ENCODE assay signal across 12 cellular contexts in genomic region chr12:12182926-12183325, GRCh38.
DNase-seq lines count a peak whose midpoint lies in the region; ATAC-seq and TF ChIP-seq lines count a peak whose summit lies in the region.
"Had no signal": no experiment of that assay in that cellular context is flagged by ENCODE, and none has a peak within 500 bp of the region (broad histone marks: within the 10 kb centered on the region; RNA-seq: fewer than 3 reads in every experiment).

No MANE protein-coding gene starts in this region.

- H2BK120ac ChIP-seq in mesendoderm (ENCODE audit: low read depth, low read length): no peak overlapping the region

- ATAC-seq in GM18511 (IDR thresholded peaks at IDR 0.05; ENCODE audit: unreplicated experiment): no peak

- no peak overlapping the region for H2BK5ac ChIP-seq in mesendoderm (ENCODE audit: low read length)

- H3K23ac ChIP-seq in mesendoderm (ENCODE audit: low read length): no peak overlapping the region

- no TSS peak for BruUV-seq in A673 (replicated peaks; lab: Mats Ljungman, UMichigan)

- peak overlapping the region; percentile 60 for H3K18ac ChIP-seq in mesendoderm (ENCODE audit: low read length)

- intact Hi-C loops in A673 (cut with micrococcal nuclease; ENCODE audit: unreplicated experiment): no loop called here

- H3K79me1 ChIP-seq in mesendoderm (ENCODE audit: low read length): peaks cover 10% of the 10 kb centered on the region

- DNase-seq in A673 (ENCODE audit: low spot score) (no peak), NCI-H1417 (lab: John Stamatoyannopoulos, UW) (peak in 2 of 3 experiments; percentile 17 to 70), cardiac fibroblast (ENCODE audit: low read depth in 2 of 2) (peak; percentile 40 to 65), mesendoderm (no peak), GOT3 (lab: John Stamatoyannopoulos, UW) (no peak), RKO (ENCODE audit: low spot score) (no peak), HK-2 (ENCODE audit: unreplicated experiment) (no peak)
- DNase-seq: cerebellar nuclear complex, NCI-H187, right cardiac atrium had no signal

- H2BK15ac ChIP-seq in mesendoderm (replicated peaks; ENCODE audit: low read depth): no peak overlapping the region

- no peaks in the 10 kb centered on the region for H3K27me3 ChIP-seq in A673 (replicated peaks; ENCODE audit: insufficient read depth, low read depth, low read length, poor library complexity)
- H3K27me3 ChIP-seq in mesendoderm (ENCODE audit: insufficient read depth, low read length, poor library complexity): no peaks in the 10 kb centered on the region

- no peaks in the 10 kb centered on the region for H3K9me3 ChIP-seq in A673 (ENCODE audit: low read depth, low read length, poor library complexity, severe bottlenecking)

- peak overlapping the region; percentile 62 for H3K27ac ChIP-seq in A673 (ENCODE audit: low read depth, low read length, poor library complexity, severe bottlenecking)
- no peak overlapping the region for H3K27ac ChIP-seq in mesendoderm (ENCODE audit: low read depth, low read length)
- H3K27ac ChIP-seq: C4-2B had no signal

- no peak overlapping the region for H3K56ac ChIP-seq in mesendoderm (ENCODE audit: low read length)

- no peak overlapping the region for H3K9ac ChIP-seq in mesendoderm (ENCODE audit: low read length)

- POLR2A ChIA-PET in A673 (lab: Charles Lee; ENCODE audit: low non-redundant PET): no interaction called here

- H4K8ac ChIP-seq in mesendoderm (ENCODE audit: low read depth, low read length): no peak overlapping the region

- CTCF ChIA-PET in A673 (lab: Charles Lee): no interaction called here

- H3K36me3 ChIP-seq in A673 (ENCODE audit: insufficient read depth, low read length, poor library complexity, severe bottlenecking) (peaks cover 25% of the 10 kb centered on the region), mesendoderm (ENCODE audit: control insufficient read depth, insufficient read depth, low read length) (peaks cover 2% of the 10 kb centered on the region)

- no peak overlapping the region for H2AK5ac ChIP-seq in mesendoderm (ENCODE audit: low read length)

- H3K4me2 ChIP-seq in mesendoderm (ENCODE audit: low read length): no peak overlapping the region

- no peak overlapping the region for H4K5ac ChIP-seq in mesendoderm (ENCODE audit: low read length)

- peaks cover 74% of the 10 kb centered on the region for H3K4me1 ChIP-seq in A673 (ENCODE audit: insufficient read depth, low read length, poor library complexity, severe bottlenecking)
- no peaks in the 10 kb centered on the region for H3K4me1 ChIP-seq in mesendoderm (ENCODE audit: control insufficient read depth, low read depth, low read length)

- no peak overlapping the region for H3K4ac ChIP-seq in mesendoderm (ENCODE audit: low read depth, low read length)

- peaks cover 6% of the 10 kb centered on the region for H3K79me2 ChIP-seq in mesendoderm (ENCODE audit: control insufficient read depth, insufficient read depth, low read length)

- TF ChIP-seq CTCF in A673 (conservative IDR thresholded peaks at IDR 0.05; ENCODE audit: low read depth, low read length): no peak
- no peak for TF ChIP-seq CTCF in cardiac fibroblast (IDR thresholded peaks at IDR 0.05; ENCODE audit: low read depth, low read length)

- H3K4me3 ChIP-seq in A673 (ENCODE audit: low read depth, low read length, poor library complexity, severe bottlenecking): no peak overlapping the region
- H3K4me3 ChIP-seq in cardiac fibroblast (replicated peaks in 1 of 2; ENCODE audit: low read depth in 2 of 2, low read length in 2 of 2): no peak overlapping the region
- H3K4me3 ChIP-seq in mesendoderm (ENCODE audit: low read length): no peak overlapping the region

Comparison
In these comparisons a context has a peak if more than half of its experiments do, and no peak if none do; other contexts are left out.
1. DNase-seq: peak in NCI-H1417 (2 of 3) and cardiac fibroblast (2 of 2); none in A673 (single experiment), mesendoderm (single experiment), GOT3 (single experiment), RKO (single experiment) and HK-2 (single experiment).